ENCODE assay signal across 1 cellular context in the genomic region with DNA sequence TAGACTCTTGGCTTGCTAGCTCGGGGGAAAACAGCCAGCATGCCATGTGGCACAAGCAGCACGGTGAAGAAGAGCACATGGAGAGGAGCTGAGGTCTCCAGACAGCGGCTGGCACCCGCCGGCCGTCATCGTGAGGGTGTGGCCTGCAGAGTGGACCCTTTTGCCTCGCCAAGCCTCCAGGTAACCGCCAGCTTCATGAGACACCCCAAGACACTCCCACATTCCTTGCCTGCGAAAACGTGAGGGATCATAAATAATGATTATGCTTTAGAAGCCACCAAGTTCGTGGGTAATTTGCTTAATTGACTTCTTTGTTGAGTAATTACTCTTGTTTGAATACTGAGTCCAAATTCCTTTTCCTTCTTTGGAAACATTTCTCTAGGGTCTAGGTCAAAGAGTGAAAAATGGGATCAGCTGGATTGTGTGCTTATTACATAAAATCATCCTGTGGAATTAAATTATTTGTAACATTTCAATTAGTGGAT.
TF ChIP-seq lines count a peak whose summit lies in the region.

No MANE protein-coding gene starts in this region.

TF ChIP-seq in HepG2, 621 proteins besides CTCF, POLR2A, EP300 and RAD21 (continued from another document and continues in another):
- TF ChIP-seq PLRG1 (conservative IDR thresholded peaks at IDR 0.05) (no peak), ARID5B (CRISPR knock-in tag; IDR thresholded peaks at IDR 0.05) (0 out of 2 replicates have a peak, but pooled peaks have one; percentile 20), CHCHD3 (CRISPR knock-in tag; IDR thresholded peaks at IDR 0.05) (no peak), HNRNPH1 (optimal IDR thresholded peaks at IDR 0.05; ENCODE audit: low read depth, low read length) (no peak), PHF21A (CRISPR knock-in tag; IDR thresholded peaks at IDR 0.05) (no peak), NR2F6 (IDR thresholded peaks at IDR 0.05) (no peak), NR2F6 (CRISPR knock-in tag; IDR thresholded peaks at IDR 0.05) (0 out of 2 replicates have a peak, but pooled peaks have one; percentile 22), ZNF660 (CRISPR knock-in tag; IDR thresholded peaks at IDR 0.05; ENCODE audit: borderline replicate concordance, low read depth) (no peak), CEBPB (IDR thresholded peaks at IDR 0.05; ENCODE audit: borderline replicate concordance, low read depth, low read length) (no peak), ZFP36L2 (CRISPR knock-in tag; IDR thresholded peaks at IDR 0.05) (no peak), YY1 (IDR thresholded peaks at IDR 0.05; ENCODE audit: insufficient read depth, insufficient replicate concordance, low read depth, low read length) (no peak), ARNT (IDR thresholded peaks at IDR 0.05) (no peak), MIXL1 (CRISPR knock-in tag; IDR thresholded peaks at IDR 0.05) (0 out of 2 replicates have a peak, but pooled peaks have one; percentile 17), SMC3 (IDR thresholded peaks at IDR 0.05; ENCODE audit: low read length) (no peak), FIP1L1 (IDR thresholded peaks at IDR 0.05; ENCODE audit: borderline replicate concordance, insufficient read depth, low read depth, low read length) (no peak), KDM6A (CRISPR knock-in tag; IDR thresholded peaks at IDR 0.05; ENCODE audit: low read depth) (no peak), BHLHE40 (IDR thresholded peaks at IDR 0.05; ENCODE audit: low read length) (peak; percentile 18; the same call in 1 of the 2 replicates), PHF8 (CRISPR knock-in tag; IDR thresholded peaks at IDR 0.05) (no peak), FOXC1 (CRISPR knock-in tag; IDR thresholded peaks at IDR 0.05; ENCODE audit: borderline replicate concordance) (0 out of 2 replicates have a peak, but pooled peaks have one; percentile 40), MBD4 (IDR thresholded peaks at IDR 0.05; ENCODE audit: borderline replicate concordance, low read length) (no peak), NR2F1 (CRISPR knock-in tag; IDR thresholded peaks at IDR 0.05) (peak in 1 of 2 experiments; percentile 45; a peak in 1 of 4 replicates), FOSL1 (CRISPR knock-in tag; IDR thresholded peaks at IDR 0.05; ENCODE audit: borderline replicate concordance) (no peak), PRPF4 (IDR thresholded peaks at IDR 0.05; ENCODE audit: low read depth, low read length, poor library complexity, severe bottlenecking) (no peak), REXO4 (CRISPR knock-in tag; IDR thresholded peaks at IDR 0.05; ENCODE audit: borderline replicate concordance) (no peak), HOMEZ (CRISPR knock-in tag; IDR thresholded peaks at IDR 0.05; ENCODE audit: low read depth) (peak; percentile 53), SMAD9 (CRISPR knock-in tag; IDR thresholded peaks at IDR 0.05) (no peak), EZH2 (conservative IDR thresholded peaks at IDR 0.05; ENCODE audit: low read depth, low read length) (no peak), ZNF10 (CRISPR knock-in tag; IDR thresholded peaks at IDR 0.05; ENCODE audit: borderline replicate concordance, low read depth) (no peak), FOXO1 (CRISPR knock-in tag; IDR thresholded peaks at IDR 0.05) (no peak), HMG20A (CRISPR knock-in tag; IDR thresholded peaks at IDR 0.05; ENCODE audit: borderline replicate concordance) (no peak), CREB1 (IDR thresholded peaks at IDR 0.05) (no peak), CREB1 (CRISPR knock-in tag; IDR thresholded peaks at IDR 0.05) (no peak), MEF2D (CRISPR knock-in tag; IDR thresholded peaks at IDR 0.05) (0 out of 2 replicates have a peak, but pooled peaks have one; percentile 57), TFDP1 (CRISPR knock-in tag; IDR thresholded peaks at IDR 0.05; ENCODE audit: borderline replicate concordance) (no peak), ZNF276 (CRISPR knock-in tag; IDR thresholded peaks at IDR 0.05; ENCODE audit: low read depth) (no peak), NCOR1 (IDR thresholded peaks at IDR 0.05; ENCODE audit: borderline replicate concordance, low read length) (peak; percentile 71; the same call in 1 of the 2 replicates), ZKSCAN8 (CRISPR knock-in tag; IDR thresholded peaks at IDR 0.05; ENCODE audit: borderline replicate concordance) (no peak), NFE2L1 (CRISPR knock-in tag; IDR thresholded peaks at IDR 0.05; ENCODE audit: borderline replicate concordance) (no peak), ZNF383 (CRISPR knock-in tag; IDR thresholded peaks at IDR 0.05; ENCODE audit: borderline replicate concordance) (no peak), ZNF513 (CRISPR knock-in tag; conservative IDR thresholded peaks at IDR 0.05) (no peak)
- TF ChIP-seq, protein P1, sequence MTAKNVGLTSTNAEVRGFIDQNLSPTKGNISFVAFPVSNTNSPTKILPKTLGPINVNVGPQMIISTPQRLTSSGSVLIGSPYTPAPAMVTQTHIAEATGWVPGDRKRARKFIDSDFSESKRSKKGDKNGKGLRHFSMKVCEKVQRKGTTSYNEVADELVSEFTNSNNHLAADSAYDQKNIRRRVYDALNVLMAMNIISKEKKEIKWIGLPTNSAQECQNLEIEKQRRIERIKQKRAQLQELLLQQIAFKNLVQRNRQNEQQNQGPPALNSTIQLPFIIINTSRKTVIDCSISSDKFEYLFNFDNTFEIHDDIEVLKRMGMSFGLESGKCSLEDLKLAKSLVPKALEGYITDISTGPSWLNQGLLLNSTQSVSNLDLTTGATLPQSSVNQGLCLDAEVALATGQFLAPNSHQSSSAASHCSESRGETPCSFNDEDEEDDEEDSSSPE (CRISPR knock-in tag; IDR thresholded peaks at IDR 0.05): no peak
- TF ChIP-seq, protein P2, sequence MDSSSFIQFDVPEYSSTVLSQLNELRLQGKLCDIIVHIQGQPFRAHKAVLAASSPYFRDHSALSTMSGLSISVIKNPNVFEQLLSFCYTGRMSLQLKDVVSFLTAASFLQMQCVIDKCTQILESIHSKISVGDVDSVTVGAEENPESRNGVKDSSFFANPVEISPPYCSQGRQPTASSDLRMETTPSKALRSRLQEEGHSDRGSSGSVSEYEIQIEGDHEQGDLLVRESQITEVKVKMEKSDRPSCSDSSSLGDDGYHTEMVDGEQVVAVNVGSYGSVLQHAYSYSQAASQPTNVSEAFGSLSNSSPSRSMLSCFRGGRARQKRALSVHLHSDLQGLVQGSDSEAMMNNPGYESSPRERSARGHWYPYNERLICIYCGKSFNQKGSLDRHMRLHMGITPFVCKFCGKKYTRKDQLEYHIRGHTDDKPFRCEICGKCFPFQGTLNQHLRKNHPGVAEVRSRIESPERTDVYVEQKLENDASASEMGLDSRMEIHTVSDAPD (CRISPR knock-in tag; IDR thresholded peaks at IDR 0.05): no peak
- TF ChIP-seq, protein P3, sequence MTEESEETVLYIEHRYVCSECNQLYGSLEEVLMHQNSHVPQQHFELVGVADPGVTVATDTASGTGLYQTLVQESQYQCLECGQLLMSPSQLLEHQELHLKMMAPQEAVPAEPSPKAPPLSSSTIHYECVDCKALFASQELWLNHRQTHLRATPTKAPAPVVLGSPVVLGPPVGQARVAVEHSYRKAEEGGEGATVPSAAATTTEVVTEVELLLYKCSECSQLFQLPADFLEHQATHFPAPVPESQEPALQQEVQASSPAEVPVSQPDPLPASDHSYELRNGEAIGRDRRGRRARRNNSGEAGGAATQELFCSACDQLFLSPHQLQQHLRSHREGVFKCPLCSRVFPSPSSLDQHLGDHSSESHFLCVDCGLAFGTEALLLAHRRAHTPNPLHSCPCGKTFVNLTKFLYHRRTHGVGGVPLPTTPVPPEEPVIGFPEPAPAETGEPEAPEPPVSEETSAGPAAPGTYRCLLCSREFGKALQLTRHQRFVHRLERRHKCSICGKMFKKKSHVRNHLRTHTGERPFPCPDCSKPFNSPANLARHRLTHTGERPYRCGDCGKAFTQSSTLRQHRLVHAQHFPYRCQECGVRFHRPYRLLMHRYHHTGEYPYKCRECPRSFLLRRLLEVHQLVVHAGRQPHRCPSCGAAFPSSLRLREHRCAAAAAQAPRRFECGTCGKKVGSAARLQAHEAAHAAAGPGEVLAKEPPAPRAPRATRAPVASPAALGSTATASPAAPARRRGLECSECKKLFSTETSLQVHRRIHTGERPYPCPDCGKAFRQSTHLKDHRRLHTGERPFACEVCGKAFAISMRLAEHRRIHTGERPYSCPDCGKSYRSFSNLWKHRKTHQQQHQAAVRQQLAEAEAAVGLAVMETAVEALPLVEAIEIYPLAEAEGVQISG (CRISPR knock-in tag; IDR thresholded peaks at IDR 0.05): no peak
- TF ChIP-seq, protein P4, sequence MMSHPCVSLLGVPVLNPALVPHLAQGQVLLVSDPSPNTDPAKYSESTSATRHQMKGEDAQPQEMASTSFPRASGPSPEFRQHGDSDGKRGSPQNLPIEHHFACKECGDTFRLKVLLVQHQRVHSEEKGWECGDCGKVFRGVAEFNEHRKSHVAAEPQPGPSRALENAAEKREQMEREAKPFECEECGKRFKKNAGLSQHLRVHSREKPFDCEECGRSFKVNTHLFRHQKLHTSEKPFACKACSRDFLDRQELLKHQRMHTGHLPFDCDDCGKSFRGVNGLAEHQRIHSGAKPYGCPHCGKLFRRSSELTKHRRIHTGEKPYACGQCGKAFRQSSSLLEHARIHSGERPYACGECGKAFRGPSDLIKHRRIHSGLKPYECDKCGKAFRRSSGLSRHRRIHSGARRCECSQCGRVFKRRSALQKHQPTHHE (CRISPR knock-in tag; IDR thresholded peaks at IDR 0.05; ENCODE audit: borderline replicate concordance): no peak
- TF ChIP-seq, protein P5, sequence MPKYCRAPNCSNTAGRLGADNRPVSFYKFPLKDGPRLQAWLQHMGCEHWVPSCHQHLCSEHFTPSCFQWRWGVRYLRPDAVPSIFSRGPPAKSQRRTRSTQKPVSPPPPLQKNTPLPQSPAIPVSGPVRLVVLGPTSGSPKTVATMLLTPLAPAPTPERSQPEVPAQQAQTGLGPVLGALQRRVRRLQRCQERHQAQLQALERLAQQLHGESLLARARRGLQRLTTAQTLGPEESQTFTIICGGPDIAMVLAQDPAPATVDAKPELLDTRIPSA (CRISPR knock-in tag; IDR thresholded peaks at IDR 0.05; ENCODE audit: borderline replicate concordance): no peak
